Comparison of ENCODE assay signal across 21 cellular contexts in the genomic region with DNA sequence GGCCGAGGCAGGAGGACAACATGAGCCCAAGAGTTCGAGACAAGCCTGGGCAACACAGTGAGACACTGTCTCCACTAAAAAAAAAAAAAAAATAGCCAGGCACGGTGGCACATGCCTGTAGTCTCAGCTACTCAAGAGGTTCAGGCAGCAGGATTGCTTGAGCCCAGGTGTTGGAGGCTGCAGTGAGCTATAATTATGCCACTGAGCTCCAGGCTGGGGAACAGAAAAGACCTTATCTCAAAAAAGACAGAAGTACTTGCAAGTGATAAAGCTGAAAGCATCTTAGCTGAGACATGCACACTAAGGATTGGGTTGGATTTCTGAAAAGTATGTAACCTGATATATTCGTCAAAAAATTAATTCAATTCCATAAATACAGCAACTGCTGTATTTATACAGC.
"Had no signal": no experiment of that assay in that cellular context is flagged by ENCODE, and none has a peak within 500 bp of the region (broad histone marks: within the 10 kb centered on the region; RNA-seq: fewer than 3 reads in every experiment).

No MANE protein-coding gene starts in this region.

- H3K4me3 ChIP-seq: breast epithelium had no signal

- H3K9ac ChIP-seq: KMS-11 had no signal

- H3K9me3 ChIP-seq: breast epithelium had no signal

- DNase-seq: activated CD4-positive, alpha-beta T cell treated with anti-CD3 and anti-CD28 coated beads for 48 hours; activated CD4-positive, alpha-beta T cell treated with anti-CD3 and anti-CD28 coated beads, Interleukin-2, amount 50 U/mL, for 48 hours; activated CD4-positive, CD25-positive, alpha-beta regulatory T cell treated with anti-CD3 and anti-CD28 coated beads, Interleukin-2, amount 50 U/mL, for 72 hours; activated CD8-positive, alpha-beta memory T cell treated with anti-CD3 and anti-CD28 coated beads, Interleukin-2, amount 10 ng/mL, durations not matched to agents 7 days and 5 days; activated effector memory CD4-positive, alpha-beta T cell treated with Interleukin-2 at 50 U/mL for 16 hours; activated naive CD4-positive, alpha-beta T cell; activated T-cell treated with anti-CD3 and anti-CD28 coated beads, Interleukin-2, amount 50 U/mL, for 24 hours; aorta; NCI-H1092; NCI-H1694 treated with DMSO at 0.1 percent for 48 hours; NCI-H2029 treated with DMSO at 0.1 percent for 48 hours; NCI-H345; NCI-H510A; NCI-H69; SHP77 treated with DMSO at 0.1 percent for 48 hours; T-helper 17 cell; T-helper 9 cell had no signal

- H3K27ac ChIP-seq: breast epithelium, KMS-11, RWPE1 had no signal

- H3K27me3 ChIP-seq: breast epithelium had no signal

- H3K36me3 ChIP-seq: breast epithelium had no signal

- ATAC-seq: activated CD8-positive, alpha-beta memory T cell treated with anti-CD3 and anti-CD28 coated beads, Interleukin-2, amount 10 ng/mL, durations not matched to agents 7 days and 5 days; T-helper 17 cell; WTC11 had no signal

- H3K4me1 ChIP-seq: breast epithelium had no signal
